Comparison of ENCODE assay signal across 8 cellular contexts in the genomic region with DNA sequence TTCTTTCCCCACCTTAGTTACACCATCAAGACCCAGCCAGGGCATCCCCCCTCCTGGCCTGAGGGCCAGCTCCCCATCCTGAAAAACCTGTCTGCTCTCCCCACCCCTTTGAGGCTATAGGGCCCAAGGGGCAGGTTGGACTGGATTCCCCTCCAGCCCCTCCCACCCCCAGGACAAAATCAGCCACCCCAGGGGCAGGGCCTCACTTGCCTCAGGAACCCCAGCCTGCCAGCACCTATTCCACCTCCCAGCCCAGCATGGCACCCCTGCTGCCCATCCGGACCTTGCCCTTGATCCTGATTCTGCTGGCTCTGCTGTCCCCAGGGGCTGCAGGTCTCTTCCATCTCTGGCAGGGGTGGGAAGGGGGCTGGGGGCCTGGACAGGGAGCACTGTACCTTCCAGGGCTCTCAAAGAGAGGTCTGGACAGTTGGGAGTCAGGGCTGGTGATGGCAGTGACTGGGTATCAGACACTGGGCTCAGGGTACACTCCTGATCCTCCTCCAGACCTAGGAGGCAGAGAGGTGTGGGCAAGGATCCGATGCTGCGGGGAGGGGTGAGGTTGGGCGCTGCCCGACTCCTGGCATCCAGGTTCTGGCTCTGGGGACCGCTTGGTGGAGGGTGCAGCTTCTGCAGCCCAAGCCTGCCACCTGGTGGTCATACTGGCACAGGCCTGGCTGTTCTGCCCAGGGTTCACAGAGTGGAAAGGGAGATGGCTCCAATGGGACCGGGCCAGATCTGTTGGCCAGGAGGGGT. TPM values are rescaled to one million over a fixed set of nuclear protein-coding genes. Genes with fewer than 3 reads are reported as not detected.
DNase-seq lines count a peak whose midpoint lies in the region; ATAC-seq, FAIRE-seq and TF ChIP-seq lines count a peak whose summit lies in the region.

UPK2 (plus strand) TSS at position 205 of the 753 bp plus-strand sequence; CDS start at position 258, 53 bp downstream.

- H2AFZ ChIP-seq in PC-3 (ENCODE audit: low read length): no peak within 1 kb of the TSS

- H3K27ac Mint-ChIP-seq in naive thymus-derived CD4-positive, alpha-beta T cell: peak within 1 kb of the TSS in 8 of 9 donors; percentile 2 to 77 (median 54)
- peak within 1 kb of the TSS; percentile 72 for H3K27ac Mint-ChIP-seq in stimulated activated effector memory CD8-positive, alpha-beta T cell treated with anti-CD3 and anti-CD28 coated beads, Interleukin-12 subunit alpha, Interleukin-12 subunit beta, amount 100 ng/mL, for 72 hours

- no peak within 1 kb of the TSS for H3K9ac ChIP-seq in PC-3 (ENCODE audit: low read length)

- WGBS in A549 (ENCODE audit: missing lambda C conversion rate): 0% methylated on average over 7 of the region's 7 CpGs

- no peaks in the 10 kb centered on the region for H3K36me3 Mint-ChIP-seq in naive thymus-derived CD4-positive, alpha-beta T cell
- no peaks in the 10 kb centered on the region for H3K36me3 Mint-ChIP-seq in stimulated activated effector memory CD8-positive, alpha-beta T cell treated with anti-CD3 and anti-CD28 coated beads, Interleukin-12 subunit alpha, Interleukin-12 subunit beta, amount 100 ng/mL, for 72 hours

- peaks cover 4% of the 10 kb centered on the region; the same call in 1 of the 3 replicates for H3K4me1 ChIP-seq in A549
- peaks cover 8% of the 10 kb centered on the region; the same call in 1 of the 2 replicates for H3K4me1 ChIP-seq in PC-3 (ENCODE audit: insufficient read depth, low read length)
- no peaks in the 10 kb centered on the region for H3K4me1 ChIP-seq in naive thymus-derived CD4-positive, alpha-beta T cell (ENCODE audit: control insufficient read depth in 2 of 2, insufficient read depth in 2 of 2, low read length in 2 of 2)

- H3K27me3 ChIP-seq in PC-3 (ENCODE audit: low read length): no peaks in the 10 kb centered on the region
- no peaks in the 10 kb centered on the region for H3K27me3 ChIP-seq in naive thymus-derived CD4-positive, alpha-beta T cell (ENCODE audit: control insufficient read depth in 2 of 2, insufficient read depth in 2 of 2, low read length in 2 of 2)

- peak within 1 kb of the TSS in 1 of 10 donors; percentile 49 for H3K4me3 Mint-ChIP-seq in naive thymus-derived CD4-positive, alpha-beta T cell
- no peak within 1 kb of the TSS for H3K4me3 Mint-ChIP-seq in stimulated activated effector memory CD8-positive, alpha-beta T cell treated with anti-CD3 and anti-CD28 coated beads, Interleukin-12 subunit alpha, Interleukin-12 subunit beta, amount 100 ng/mL, for 72 hours

- no peaks in the 10 kb centered on the region for H3F3A ChIP-seq in PC-3 (ENCODE audit: low read length, unreplicated experiment)

- peak; percentile 95 to 97 for TF ChIP-seq RAD21 in A549 (conservative IDR thresholded peaks at IDR 0.05 in 1 of 2, IDR thresholded peaks at IDR 0.05 in 1 of 2)

- ATAC-seq in A549: peak; percentile 94 to 99
- peak; percentile 76 for ATAC-seq in GM18867 (IDR thresholded peaks at IDR 0.05; ENCODE audit: unreplicated experiment)
- peak; percentile 99 for ATAC-seq in PC-3
- peak; percentile 97 for ATAC-seq in esophagus mucosa
- peak; percentile 99 for ATAC-seq in naive thymus-derived CD4-positive, alpha-beta T cell
- ATAC-seq in stimulated activated effector memory CD8-positive, alpha-beta T cell treated with anti-CD3 and anti-CD28 coated beads, Interleukin-12 subunit alpha, Interleukin-12 subunit beta, amount 100 ng/mL, for 72 hours: peak; percentile 96

- H3K4me2 ChIP-seq in A549 (peak within 1 kb of the TSS; percentile 28; the same call in 2 of the 3 replicates), PC-3 (ENCODE audit: low read length) (peak within 1 kb of the TSS; percentile 19; the same call in 1 of the 2 replicates)

- no peak for FAIRE-seq in A549 (lab: Jason Lieb, UNC)

- H3K9me3 ChIP-seq in A549 (no peaks in the 10 kb centered on the region), PC-3 (ENCODE audit: low read length) (no peaks in the 10 kb centered on the region)
- no peaks in the 10 kb centered on the region for H3K9me3 ChIP-seq in naive thymus-derived CD4-positive, alpha-beta T cell (ENCODE audit: control insufficient read depth in 2 of 3, low read length in 3 of 3)

- DNase-seq in A549 (ENCODE audit: low read depth in 1 of 2, low spot score in 1 of 2): peak; percentile 73 to 89
- DNase-seq in HUDEP-2 (lab: John Stamatoyannopoulos, UW; ENCODE audit: unreplicated experiment in 76 of 76): peak in 70 of 76 experiments; percentile 9 to 83 (median 62)
- DNase-seq in PC-3: peak; percentile 97
- DNase-seq in activated T-cell treated with anti-CD3 and anti-CD28 coated beads for 4 hours: peak; percentile 87
- peak; percentile 74 to 91 (median 83) for DNase-seq in naive thymus-derived CD4-positive, alpha-beta T cell
- DNase-seq in stimulated activated effector memory CD8-positive, alpha-beta T cell treated with anti-CD3 and anti-CD28 coated beads, Interleukin-12 subunit alpha, Interleukin-12 subunit beta, amount 100 ng/mL, for 72 hours (ENCODE audit: low spot score in 2 of 2): peak; percentile 88 to 93

- no TSS peak for BruUV-seq in PC-3 (replicated peaks; lab: Mats Ljungman, UMichigan)

- no peaks in the 10 kb centered on the region for H3K9me2 ChIP-seq in PC-3 (replicated peaks; ENCODE audit: low read length)

- no peaks in the 10 kb centered on the region for H3K79me2 ChIP-seq in PC-3 (ENCODE audit: low read length)

- POLR2A ChIA-PET in A549 (lab: Yijun Ruan, JAX): no interaction called here
- POLR2A ChIA-PET in PC-3 (lab: Charles Lee; ENCODE audit: unreplicated experiment): no interaction called here
- POLR2A ChIA-PET in naive thymus-derived CD4-positive, alpha-beta T cell (lab: Charles Lee): interaction anchor here (0.6 to 1.8 kb wide), 7 partner anchors 13 to 180 kb away, joined by 3 to 5 read pairs (median 3); no protein-coding TSS in a partner anchor

- TF ChIP-seq CTCF in A549 (IDR thresholded peaks at IDR 0.05) (peak; percentile 72), PC-3 (conservative IDR thresholded peaks at IDR 0.05; ENCODE audit: low read depth, low read length) (peak; percentile 99)

- intact Hi-C loops in PC-3 (cut with micrococcal nuclease): loop anchor here (1.0 kb wide), 3 partner anchors 26 to 266 kb away; no protein-coding TSS in a partner anchor
- intact Hi-C loops in naive thymus-derived CD4-positive, alpha-beta T cell (cut with micrococcal nuclease): loop anchor here (1.0 to 2.0 kb wide), 9 partner anchors 26 to 361 kb away; partner anchors contain the start of genes DDX6 (in 1 of the 2) and SLC37A4 (in 1 of the 2)

- H3K4me3 ChIP-seq in A549: no peak within 1 kb of the TSS
- H3K4me3 ChIP-seq in PC-3 (ENCODE audit: low read length): no peak within 1 kb of the TSS
- H3K4me3 ChIP-seq in naive thymus-derived CD4-positive, alpha-beta T cell (ENCODE audit: low read length): no peak within 1 kb of the TSS

- TF ChIP-seq EP300 in A549 (IDR thresholded peaks at IDR 0.05): no peak

- no peaks in the 10 kb centered on the region for H3K9me3 Mint-ChIP-seq in naive thymus-derived CD4-positive, alpha-beta T cell
- H3K9me3 Mint-ChIP-seq in stimulated activated effector memory CD8-positive, alpha-beta T cell treated with anti-CD3 and anti-CD28 coated beads, Interleukin-12 subunit alpha, Interleukin-12 subunit beta, amount 100 ng/mL, for 72 hours: no peaks in the 10 kb centered on the region

- H3K27me3 Mint-ChIP-seq in naive thymus-derived CD4-positive, alpha-beta T cell: peaks cover 0 to 31% (median 0%) of the 10 kb centered on the region in 5 donors

- CTCF ChIA-PET in A549 (lab: Yijun Ruan, JAX): interaction anchor here (0.5 to 5.5 kb wide), 46 partner anchors 10 to 361 kb away, joined by 3 to 61 read pairs (median 4); partner anchors contain the start of genes CXCR5 and FOXR1
- CTCF ChIA-PET in PC-3 (lab: Charles Lee): no interaction called here
- CTCF ChIA-PET in naive thymus-derived CD4-positive, alpha-beta T cell (lab: Charles Lee): interaction anchor here (0.6 to 2.2 kb wide), 17 partner anchors 12 to 771 kb away, joined by 3 to 11 read pairs (median 3); no protein-coding TSS in a partner anchor

- no peaks in the 10 kb centered on the region for H4K20me1 ChIP-seq in PC-3 (ENCODE audit: low read length)

- H3K36me3 ChIP-seq in PC-3 (ENCODE audit: low read depth, low read length): no peaks in the 10 kb centered on the region
- H3K36me3 ChIP-seq in naive thymus-derived CD4-positive, alpha-beta T cell (ENCODE audit: control insufficient read depth in 2 of 3, insufficient read depth in 3 of 3, low read length in 3 of 3): no peaks in the 10 kb centered on the region

- peak within 1 kb of the TSS; percentile 27 to 65; a peak in 2 of 6 replicates for H3K27ac ChIP-seq in A549
- no peak within 1 kb of the TSS for H3K27ac ChIP-seq in PC-3 (ENCODE audit: low read length)
- H3K27ac ChIP-seq in naive thymus-derived CD4-positive, alpha-beta T cell (ENCODE audit: low read depth, low read length): no peak within 1 kb of the TSS

- no peak for TF ChIP-seq POLR2A in A549 (IDR thresholded peaks at IDR 0.05; ENCODE audit: low read length)

- H3K4me1 Mint-ChIP-seq in naive thymus-derived CD4-positive, alpha-beta T cell: peaks cover 0 to 11% (median 5%) of the 10 kb centered on the region in 7 donors
- peaks cover 11% of the 10 kb centered on the region for H3K4me1 Mint-ChIP-seq in stimulated activated effector memory CD8-positive, alpha-beta T cell treated with anti-CD3 and anti-CD28 coated beads, Interleukin-12 subunit alpha, Interleukin-12 subunit beta, amount 100 ng/mL, for 72 hours

TF ChIP-seq in A549, 52 proteins besides CTCF, POLR2A, EP300 and RAD21:
- TF ChIP-seq SMC3 (IDR thresholded peaks at IDR 0.05) (peak; percentile 95), POLR2AphosphoS2 (conservative IDR thresholded peaks at IDR 0.05; ENCODE audit: low read length) (no peak), E2F6 (IDR thresholded peaks at IDR 0.05; ENCODE audit: borderline replicate concordance, low read depth) (no peak)

RNA-seq across cellular contexts. Expression of gene UPK2, which starts in this region (rescaled TPM):
- polyA plus RNA-seq in A549 (2011; rRNA removed) (0.20 and 0.37 TPM in 2 replicates), A549 (2017; fragmentation: RNase III; extraction: RNeasy Plus Mini Kit Qiagen cat#74134 plus additional on column Dnase treatment) (0.41 to 0.92 TPM (median 0.50 TPM) in 3 replicates)
- polyA plus RNA-seq in A549 (2012; cell fraction: cytosol; rRNA removed): 0.48 and 0.49 TPM in 2 replicates
- polyA plus RNA-seq in A549 (2012; cell fraction: nucleus; rRNA removed): 0.56 and 0.62 TPM in 2 replicates
- 0.37 and 0.39 TPM in 2 replicates for polyA minus RNA-seq in A549 (2011; rRNA and poly(A)+ RNA removed)
- total RNA-seq in PC-3 (2014; rRNA removed) (0.44 TPM in 1 of 2 replicates, not detected in the other), esophagus mucosa (0.32 TPM)
- under 1 TPM in 1 of 5 experiments, not detected in 4; 0.24 TPM for total RNA-seq in naive thymus-derived CD4-positive, alpha-beta T cell
- under 1 TPM in 1 of 2 donors, not detected in 1; 0.51 TPM for polyA plus RNA-seq in naive thymus-derived CD4-positive, alpha-beta T cell

Comparison
In these comparisons a context has a peak if more than half of its experiments do, and no peak if none do; other contexts are left out.
1. Peak in DNase-seq, ATAC-seq, H3K27ac ChIP-seq and H3K4me2 ChIP-seq in A549; RNA of the gene not detected or under 1 TPM.
2. Peak in DNase-seq, ATAC-seq and H3K4me2 ChIP-seq in PC-3; RNA of the gene not detected or under 1 TPM.
3. Peak in ATAC-seq in esophagus mucosa; RNA of the gene not detected or under 1 TPM.
4. Peak in DNase-seq and ATAC-seq in naive thymus-derived CD4-positive, alpha-beta T cell; RNA of the gene not detected or under 1 TPM.